8 cellular contexts compared by ENCODE assay signal in genomic region chr3:48188266-48189201, GRCh38. TPM values are rescaled to one million over a fixed set of nuclear protein-coding genes. Genes with fewer than 3 reads are reported as not detected.
DNase-seq lines count a peak whose midpoint lies in the region; ATAC-seq, FAIRE-seq and TF ChIP-seq lines count a peak whose summit lies in the region.

CDC25A (minus strand) TSS chr3:48188417; CDS start chr3:48187947, 470 bp downstream.

- H3K4me3 ChIP-seq in HUES64 (ENCODE audit: low read length) (peak within 1 kb of the TSS; percentile 93), OCI-LY1 (ENCODE audit: low read depth, low read length, poor library complexity, severe bottlenecking) (peak within 1 kb of the TSS; percentile 79), mesodermal cell (ENCODE audit: extremely low read depth, insufficient read depth, low read length, poor library complexity, severe bottlenecking) (peak within 1 kb of the TSS; percentile 86)

- peak within 1 kb of the TSS; percentile 91 for H3K27ac ChIP-seq in HUES64 (ENCODE audit: low read depth, low read length)
- H3K27ac ChIP-seq in OCI-LY1 (ENCODE audit: low read depth, low read length, poor library complexity, severe bottlenecking), result peak within 1 kb of the TSS; percentile 73
- H3K27ac ChIP-seq in mesodermal cell (ENCODE audit: low read depth, low read length, severe bottlenecking), result peak within 1 kb of the TSS; percentile 82

- no peaks in the 10 kb centered on the region for H3K9me2 ChIP-seq in OCI-LY1 (ENCODE audit: low read depth, low read length)

- H3K27ac Mint-ChIP-seq in Calu3 (ENCODE audit: unreplicated experiment), result peak within 1 kb of the TSS; percentile 93

- H3K9me3 ChIP-seq in HUES64 (ENCODE audit: insufficient read depth, low read depth, low read length) (no peaks in the 10 kb centered on the region), OCI-LY1 (ENCODE audit: low read length) (no peaks in the 10 kb centered on the region), mesodermal cell (ENCODE audit: control insufficient read depth, low read length) (no peaks in the 10 kb centered on the region)

- no TSS peak for BruUV-seq in Calu3 (replicated peaks; lab: Mats Ljungman, UMichigan)

- H3K4me3 Mint-ChIP-seq in Calu3 (ENCODE audit: low read depth, unreplicated experiment), result peak within 1 kb of the TSS; percentile 97

- 9% methylated on average over 44 of the region's 44 CpGs for WGBS in HUES64
- 2 to 14% methylated on average over 28 to 36 of the region's 44 CpGs for whole genome bisulfite sequencing in mesodermal cell (ENCODE audit: insufficient coverage in 2 of 2), 2 experiments

- no peaks in the 10 kb centered on the region for H4K20me1 ChIP-seq in OCI-LY1 (ENCODE audit: insufficient read depth, low read length)

- CTCF ChIA-PET in Calu3 (lab: Charles Lee), result interaction anchor here (0.5 to 0.6 kb wide), 2 partner anchors 258 to 378 kb away, joined by 3 to 6 read pairs; no protein-coding TSS in a partner anchor

- H3K79me2 ChIP-seq in OCI-LY1 (ENCODE audit: insufficient read depth, low read length), result peaks cover 13% of the 10 kb centered on the region

- DNase-seq in Calu3, result peak; percentile 96
- peak; percentile 90 for DNase-seq in activated CD8-positive, alpha-beta memory T cell treated with anti-CD3 and anti-CD28 coated beads, Interleukin-2, amount 50 U/mL, for 4 hours
- DNase-seq in stimulated activated CD8-positive, alpha-beta memory T cell treated with anti-CD3 and anti-CD28 coated beads, Interleukin-15, amount 100 ng/mL, for 4 hours (ENCODE audit: low read depth in 2 of 2), result peak; percentile 85 to 90

- H3K9me3 Mint-ChIP-seq in Calu3 (ENCODE audit: low read depth, unreplicated experiment), result no peaks in the 10 kb centered on the region

- no peak for TF ChIP-seq CTCF in Calu3 (IDR thresholded peaks at IDR 0.05; ENCODE audit: unreplicated experiment)
- no peak for TF ChIP-seq CTCF in OCI-LY1 (IDR thresholded peaks at IDR 0.05; ENCODE audit: low read length)

- H3K27me3 Mint-ChIP-seq in Calu3 (ENCODE audit: unreplicated experiment), result no peaks in the 10 kb centered on the region

- peak within 1 kb of the TSS; percentile 92 for H3K4me2 ChIP-seq in OCI-LY1 (ENCODE audit: low read length)

- H3K27me3 ChIP-seq in HUES64 (ENCODE audit: insufficient read depth, low read length) (no peaks in the 10 kb centered on the region), OCI-LY1 (ENCODE audit: insufficient read depth, low read length) (no peaks in the 10 kb centered on the region)

- peaks cover 30% of the 10 kb centered on the region for H3K36me3 ChIP-seq in HUES64 (ENCODE audit: insufficient read depth, low read length)
- H3K36me3 ChIP-seq in OCI-LY1 (ENCODE audit: insufficient read depth, low read length), result peaks cover 34% of the 10 kb centered on the region
- peaks cover 31% of the 10 kb centered on the region for H3K36me3 ChIP-seq in mesodermal cell (ENCODE audit: control insufficient read depth, insufficient read depth, low read length)

- intact Hi-C loops in Calu3 (cut with micrococcal nuclease; ENCODE audit: unreplicated experiment), result no loop called here

- peaks cover 33% of the 10 kb centered on the region for H3K36me3 Mint-ChIP-seq in Calu3 (ENCODE audit: insufficient read depth, unreplicated experiment)

- H3F3A ChIP-seq in OCI-LY1 (ENCODE audit: insufficient read depth, low read length), result no peaks in the 10 kb centered on the region

- peak; percentile 96 for ATAC-seq in GM21447 (IDR thresholded peaks at IDR 0.05; ENCODE audit: unreplicated experiment)

- peak within 1 kb of the TSS; percentile 79 for H2AFZ ChIP-seq in OCI-LY1 (ENCODE audit: low read length)

- H3K9ac ChIP-seq in HUES64 (ENCODE audit: low read depth, low read length), result peak within 1 kb of the TSS; percentile 93
- H3K9ac ChIP-seq in OCI-LY1 (ENCODE audit: low read length), result peak within 1 kb of the TSS; percentile 93

- peaks cover 17% of the 10 kb centered on the region; the same call in 1 of the 2 replicates for H3K4me1 ChIP-seq in HUES64 (ENCODE audit: insufficient read depth, low read length)
- H3K4me1 ChIP-seq in OCI-LY1 (ENCODE audit: insufficient read depth, low read length, severe bottlenecking), result peaks cover 26% of the 10 kb centered on the region
- no peaks in the 10 kb centered on the region for H3K4me1 ChIP-seq in mesodermal cell (ENCODE audit: control insufficient read depth, insufficient read depth, low read length, poor library complexity, severe bottlenecking)

- H3K4me1 Mint-ChIP-seq in Calu3 (ENCODE audit: low read depth, unreplicated experiment), result peaks cover 38% of the 10 kb centered on the region

- FAIRE-seq in endometrium (lab: Jason Lieb, UNC), result peak; percentile 97

RNA-seq across cellular contexts. Expression of gene CDC25A, which starts in this region (rescaled TPM):
- 15.2 and 18.2 TPM in 2 replicates for total RNA-seq in Calu3 (2022)
- 54.0 TPM for polyA plus RNA-seq in HUES64 (2013, experiment 1 of 2)
- polyA plus RNA-seq in HUES64 (2013, experiment 2 of 2), result 48.6 TPM
- polyA plus RNA-seq in mesodermal cell (2013, experiment 1 of 2), result 12.9 TPM
- 11.7 TPM for polyA plus RNA-seq in mesodermal cell (2013, experiment 2 of 2)

Comparison
In these comparisons a context has a peak if more than half of its experiments do, and no peak if none do; other contexts are left out.
1. Peak in every context shown above with its lines: DNase-seq, ATAC-seq, H3K4me3 ChIP-seq and H3K27ac ChIP-seq.